Comparison of ENCODE assay signal across 20 cellular contexts in the genomic region with DNA sequence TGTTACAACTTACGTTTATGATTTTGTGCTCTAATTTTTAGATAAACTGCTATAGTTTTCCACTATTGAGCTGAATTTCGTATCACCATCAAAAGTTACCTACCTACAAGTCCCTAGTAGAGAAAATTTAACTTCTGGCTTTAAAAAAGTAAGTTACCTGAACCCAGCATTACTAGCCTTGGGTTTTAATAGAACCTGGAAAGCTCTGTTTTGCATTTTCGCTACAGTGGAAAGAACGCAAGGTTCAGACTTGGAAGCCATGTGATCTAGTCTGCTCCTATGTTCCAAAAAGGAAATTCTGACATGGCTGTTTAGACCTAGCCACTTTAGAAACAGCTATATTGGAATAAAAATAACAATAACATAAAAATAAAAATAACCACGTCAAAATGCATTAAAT.
DNase-seq lines count a peak whose midpoint lies in the region; ATAC-seq and TF ChIP-seq lines count a peak whose summit lies in the region.
"Had no signal": no experiment of that assay in that cellular context is flagged by ENCODE, and none has a peak within 500 bp of the region (broad histone marks: within the 10 kb centered on the region; RNA-seq: fewer than 3 reads in every experiment).

No MANE protein-coding gene starts in this region.

- H3K27ac Mint-ChIP-seq in activated B cell treated with CpG ODN at 0.5 μM for 24 hours (peak overlapping the region; percentile 90), memory B cell (peak overlapping the region; percentile 93)

- no peak for TF ChIP-seq EP300 in suprapubic skin (IDR thresholded peaks at IDR 0.05)

- H3K4me1 ChIP-seq in KMS-11 (ENCODE audit: low read depth, poor library complexity, severe bottlenecking) (peaks cover 28% of the 10 kb centered on the region), suprapubic skin (peaks cover 24% of the 10 kb centered on the region), GM23248 (ENCODE audit: insufficient read depth) (peaks cover 7% of the 10 kb centered on the region; the same call in 1 of the 2 replicates)
- H3K4me1 ChIP-seq: BE2C had no signal

- DNase-seq in activated B cell treated with CpG ODN at 0.5 μM for 24 hours (no peak), memory B cell (ENCODE audit: low spot score in 2 of 2) (no peak), suprapubic skin (ENCODE audit: low spot score in 2 of 2) (no peak), NCI-H2029 treated with DMSO at 0.1 percent for 48 hours (lab: John Stamatoyannopoulos, UW) (no peak), GM23248 (no peak)
- DNase-seq: activated CD4-positive, alpha-beta memory T cell treated with anti-CD3 and anti-CD28 coated beads for 36 hours; activated naive CD8-positive, alpha-beta T cell treated with anti-CD3 and anti-CD28 coated beads, Interleukin-2, amount 50 U/mL, for 24 hours; activated T-cell treated with anti-CD3 and anti-CD28 coated beads, Interleukin-2, amount 50 U/mL, for 72 hours; BE2C; effector CD8-positive, alpha-beta T cell; islet precursor cell; mesendoderm; NCI-H2171; NCI-H748 treated with DMSO at 0.1 percent for 48 hours had no signal

- 79% methylated on average over 5 of the region's 5 CpGs for WGBS in suprapubic skin
- 90 to 92% methylated on average over 5 of the region's 5 CpGs for WGBS in GM23248 (ENCODE audit: low coverage in 1 of 2, low lambda C conversion rate in 2 of 2, missing lambda C conversion rate in 2 of 2), 2 experiments

- H3K4me3 ChIP-seq in KMS-11 (IDR thresholded peaks at IDR 0.05; ENCODE audit: insufficient read depth, low read depth, low read length) (no peak overlapping the region), suprapubic skin (no peak overlapping the region), GM23248 (no peak overlapping the region)
- H3K4me3 ChIP-seq: breast epithelium had no signal

- H3K4me2 ChIP-seq in KMS-11, result peak overlapping the region; percentile 52
- no peak overlapping the region for H3K4me2 ChIP-seq in GM23248 (ENCODE audit: unreplicated experiment)

- H3K27me3 ChIP-seq in KMS-11 (ENCODE audit: insufficient read depth, low read depth), result peaks cover 47% of the 10 kb centered on the region
- H3K27me3 ChIP-seq in suprapubic skin, result no peaks in the 10 kb centered on the region
- H3K27me3 ChIP-seq in GM23248 (replicated peaks; ENCODE audit: insufficient read depth), result no peaks in the 10 kb centered on the region
- H3K27me3 ChIP-seq: BE2C, breast epithelium had no signal

- in situ Hi-C loops in GM23248 (cut with MboI), result no loop called here

- H3K9me3 Mint-ChIP-seq in activated B cell treated with CpG ODN at 0.5 μM for 24 hours (no peaks in the 10 kb centered on the region), memory B cell (no peaks in the 10 kb centered on the region)
- H3K9me3 Mint-ChIP-seq: activated CD4-positive, alpha-beta memory T cell treated with anti-CD3 and anti-CD28 coated beads for 36 hours; activated naive CD8-positive, alpha-beta T cell treated with anti-CD3 and anti-CD28 coated beads, Interleukin-2, amount 50 U/mL, for 24 hours; activated T-cell treated with anti-CD3 and anti-CD28 coated beads, Interleukin-2, amount 50 U/mL, for 72 hours; neural crest cell had no signal

- TF ChIP-seq CTCF in KMS-11 (conservative IDR thresholded peaks at IDR 0.05; ENCODE audit: low read depth, low read length) (no peak), activated B cell treated with CpG ODN at 0.5 μM for 24 hours (IDR thresholded peaks at IDR 0.05) (no peak), suprapubic skin (IDR thresholded peaks at IDR 0.05) (no peak)

- no peaks in the 10 kb centered on the region for H3K36me3 ChIP-seq in KMS-11 (ENCODE audit: insufficient read depth)
- H3K36me3 ChIP-seq in suprapubic skin, result no peaks in the 10 kb centered on the region
- no peaks in the 10 kb centered on the region for H3K36me3 ChIP-seq in GM23248 (ENCODE audit: low read depth)
- H3K36me3 ChIP-seq: BE2C, breast epithelium had no signal

- no peak for TF ChIP-seq POLR2A in suprapubic skin (IDR thresholded peaks at IDR 0.05)

- H2AFZ ChIP-seq in KMS-11 (ENCODE audit: low read depth) (no peak overlapping the region), GM23248 (no peak overlapping the region)

- no peak for ATAC-seq in activated B cell treated with CpG ODN at 0.5 μM for 24 hours (ENCODE audit: low read depth)
- no peak for ATAC-seq in memory B cell (ENCODE audit: low read depth)
- no peak for ATAC-seq in HG02938 (IDR thresholded peaks at IDR 0.05; ENCODE audit: unreplicated experiment)
- no peak for ATAC-seq in GM18502 (IDR thresholded peaks at IDR 0.05; ENCODE audit: poor library complexity, unreplicated experiment)
- ATAC-seq: activated naive CD8-positive, alpha-beta T cell treated with anti-CD3 and anti-CD28 coated beads, Interleukin-2, amount 50 U/mL, for 24 hours; activated T-cell treated with anti-CD3 and anti-CD28 coated beads, Interleukin-2, amount 50 U/mL, for 72 hours had no signal

- H3K4me3 Mint-ChIP-seq in activated B cell treated with CpG ODN at 0.5 μM for 24 hours (no peak overlapping the region), memory B cell (no peak overlapping the region)
- H3K4me3 Mint-ChIP-seq: activated CD4-positive, alpha-beta memory T cell treated with anti-CD3 and anti-CD28 coated beads for 36 hours; neural crest cell had no signal

- CTCF ChIA-PET in activated B cell treated with CpG ODN at 0.5 μM for 24 hours (lab: Charles Lee), result interaction anchor here (0.8 to 2.5 kb wide), 4 partner anchors 14 to 311 kb away, joined by 3 to 15 read pairs (median 4); no protein-coding TSS in a partner anchor

- H3K36me3 Mint-ChIP-seq in activated B cell treated with CpG ODN at 0.5 μM for 24 hours (ENCODE audit: low read depth) (no peaks in the 10 kb centered on the region), memory B cell (peaks cover 5% of the 10 kb centered on the region)
- H3K36me3 Mint-ChIP-seq: activated CD4-positive, alpha-beta memory T cell treated with anti-CD3 and anti-CD28 coated beads for 36 hours had no signal

- H3K9ac ChIP-seq in KMS-11 (no peak overlapping the region), GM23248 (no peak overlapping the region)

- intact Hi-C loops in activated B cell treated with CpG ODN at 0.5 μM for 24 hours (cut with micrococcal nuclease), result loop anchor here (5.0 kb wide), 2 partner anchors 449 to 999 kb away; a partner anchor contains a TSS

- no peaks in the 10 kb centered on the region for H3K9me3 ChIP-seq in suprapubic skin
- no peaks in the 10 kb centered on the region for H3K9me3 ChIP-seq in GM23248 (ENCODE audit: low read depth)
- H3K9me3 ChIP-seq: BE2C, breast epithelium had no signal

- no peaks in the 10 kb centered on the region for H3K79me2 ChIP-seq in KMS-11 (ENCODE audit: insufficient read depth, low read depth)
- H3K79me2 ChIP-seq in GM23248 (ENCODE audit: insufficient read depth), result no peaks in the 10 kb centered on the region; the same call in 1 of the 2 replicates

- POLR2A ChIA-PET in activated B cell treated with CpG ODN at 0.5 μM for 24 hours (lab: Charles Lee), result interaction anchor here (0.7 to 1.9 kb wide), 8 partner anchors 16 to 449 kb away, joined by 3 to 8 read pairs (median 4); a partner anchor contains a TSS

- H4K20me1 ChIP-seq in KMS-11 (ENCODE audit: insufficient read depth) (peaks cover 32% of the 10 kb centered on the region), GM23248 (ENCODE audit: insufficient read depth) (no peaks in the 10 kb centered on the region)

- no peaks in the 10 kb centered on the region for H3K9me2 ChIP-seq in GM23248 (ENCODE audit: insufficient read depth)

- no peak overlapping the region for H3K27ac ChIP-seq in KMS-11
- peak overlapping the region; percentile 12 for H3K27ac ChIP-seq in suprapubic skin
- H3K27ac ChIP-seq in GM23248, result no peak overlapping the region
- H3K27ac ChIP-seq: RWPE1 had no signal

- peaks cover 87% of the 10 kb centered on the region for H3K4me1 Mint-ChIP-seq in activated B cell treated with CpG ODN at 0.5 μM for 24 hours
- H3K4me1 Mint-ChIP-seq in memory B cell, result peaks cover 64% of the 10 kb centered on the region

- H3F3A ChIP-seq in GM23248 (ENCODE audit: insufficient read depth), result 0 out of 2 replicates have a peak, but pooled peaks cover 11% of the 10 kb centered on the region

- H3K27me3 Mint-ChIP-seq in activated B cell treated with CpG ODN at 0.5 μM for 24 hours, result no peaks in the 10 kb centered on the region
- no peaks in the 10 kb centered on the region for H3K27me3 Mint-ChIP-seq in memory B cell
- H3K27me3 Mint-ChIP-seq: activated CD4-positive, alpha-beta memory T cell treated with anti-CD3 and anti-CD28 coated beads for 36 hours; activated naive CD8-positive, alpha-beta T cell treated with anti-CD3 and anti-CD28 coated beads, Interleukin-2, amount 50 U/mL, for 24 hours had no signal
